8 cellular contexts compared by ENCODE assay signal in the genomic region with DNA sequence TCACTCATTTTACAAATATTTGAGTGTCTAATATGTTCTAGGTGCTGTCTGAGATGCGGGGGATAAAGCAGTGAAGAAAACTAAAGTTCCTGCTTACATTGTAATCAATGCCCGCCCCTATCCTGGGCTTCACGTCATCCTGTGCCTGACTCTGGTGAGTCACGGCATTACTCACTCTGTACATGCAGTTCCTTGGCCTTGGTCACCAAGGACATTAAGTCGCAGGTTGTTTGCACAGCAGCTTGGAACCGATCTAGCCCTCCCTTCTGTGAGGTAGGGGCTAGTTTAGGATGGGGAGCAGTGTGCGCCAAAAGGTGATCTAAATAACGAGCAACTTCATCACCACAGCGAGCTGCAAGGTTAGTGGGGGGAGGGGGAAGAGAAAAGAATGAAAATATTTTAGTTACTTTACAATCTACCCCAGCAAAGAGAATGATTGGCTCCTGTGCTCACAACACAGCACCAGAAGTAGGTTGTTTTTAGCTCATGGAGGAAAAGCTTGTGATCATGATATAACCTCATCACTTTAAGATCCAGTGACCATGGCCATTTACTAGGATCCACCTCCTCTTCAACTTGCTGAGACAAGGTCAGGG.
A peak's percentile ranks its signal among the peaks of the same experiment; 100 is the strongest.
DNase-seq lines count a peak whose midpoint lies in the region; ATAC-seq and TF ChIP-seq lines count a peak whose summit lies in the region.

No MANE protein-coding gene starts in this region.

- peaks cover 4% of the 10 kb centered on the region for H3K36me3 Mint-ChIP-seq in activated naive CD8-positive, alpha-beta T cell

- peak overlapping the region; percentile 71 to 76 for H3K27ac ChIP-seq in tibial artery

- peaks cover 0 to 27% (median 0%) of the 10 kb centered on the region in 4 donors for H3K4me1 ChIP-seq in tibial artery

- no peak overlapping the region for H3K4me3 ChIP-seq in tibial artery

- no peaks in the 10 kb centered on the region for H3K9me3 ChIP-seq in tibial artery

- peak overlapping the region; percentile 42 for H3K4me3 Mint-ChIP-seq in activated naive CD8-positive, alpha-beta T cell

- no peaks in the 10 kb centered on the region for H3K27me3 Mint-ChIP-seq in activated naive CD8-positive, alpha-beta T cell

- intact Hi-C loops in tibial artery (cut with DNase I; ENCODE audit: low total_unique reads) = no loop called here

- peaks cover 5% of the 10 kb centered on the region for H3K9me3 Mint-ChIP-seq in activated naive CD8-positive, alpha-beta T cell (ENCODE audit: low read depth)

- no peak for ATAC-seq in HG03280 (IDR thresholded peaks at IDR 0.05; ENCODE audit: unreplicated experiment)

- H3K27me3 ChIP-seq in tibial artery = no peaks in the 10 kb centered on the region

- in situ Hi-C loops in GM13976 (cut with MboI; ENCODE audit: low sequenced_read_pairs, unreplicated experiment) (no loop called here), KBM-7 (cut with MboI; ENCODE audit: low pct_unique_long_range_greater_than_20kb, low sequenced_read_pairs) (no loop called here)

- TF ChIP-seq CTCF in tibial artery (IDR thresholded peaks at IDR 0.05) = no peak
- TF ChIP-seq CTCF in GM13976 (IDR thresholded peaks at IDR 0.05; ENCODE audit: borderline replicate concordance, control extremely low read depth, extremely low read depth, insufficient read depth, missing control alignments) = no peak

- peaks cover 18% of the 10 kb centered on the region for H3K4me1 Mint-ChIP-seq in activated naive CD8-positive, alpha-beta T cell (ENCODE audit: low read depth)

- H3K27ac Mint-ChIP-seq in activated naive CD8-positive, alpha-beta T cell = peak overlapping the region; percentile 91

- DNase-seq in stimulated activated naive CD4-positive, alpha-beta T cell treated with Interleukin-2 at 50 U/mL for 16 hours (lab: John Stamatoyannopoulos, UW) = peak; percentile 10
- DNase-seq in stimulated activated naive CD4-positive, alpha-beta T cell (lab: John Stamatoyannopoulos, UW) = no peak
- DNase-seq in kidney tubule cell (ENCODE audit: low spot score) (peak; percentile 82), tibial artery (peak; percentile 67 to 83), GM13976 (ENCODE audit: low spot score) (no peak), KBM-7 (no peak)

- no peaks in the 10 kb centered on the region for H3K36me3 ChIP-seq in tibial artery

Comparison
In these comparisons a context has a peak if more than half of its experiments do, and no peak if none do; other contexts are left out.
1. DNase-seq: peak in stimulated activated naive CD4-positive, alpha-beta T cell treated with Interleukin-2 at 50 U/mL for 16 hours (single experiment), kidney tubule cell (single experiment) and tibial artery (2 of 2); none in stimulated activated naive CD4-positive, alpha-beta T cell (0 of 6), GM13976 (single experiment) and KBM-7 (single experiment).